23 cellular contexts compared by ENCODE assay signal in genomic region chr5:17879276-17879675, GRCh38.
DNase-seq lines count a peak whose midpoint lies in the region; ATAC-seq and TF ChIP-seq lines count a peak whose summit lies in the region.
"Had no signal": no experiment of that assay in that cellular context is flagged by ENCODE, and none has a peak within 500 bp of the region (broad histone marks: within the 10 kb centered on the region; RNA-seq: fewer than 3 reads in every experiment).

No MANE protein-coding gene starts in this region.

- H3K4me1 ChIP-seq in mammary epithelial cell (ENCODE audit: insufficient read depth, low read length) (peaks cover 24% of the 10 kb centered on the region), breast epithelium (no peaks in the 10 kb centered on the region)
- H3K4me1 ChIP-seq: BLaER1, HAP-1, SJSA1 had no signal

- no peaks in the 10 kb centered on the region for H4K20me1 ChIP-seq in mammary epithelial cell (ENCODE audit: insufficient read depth, low read length)
- H4K20me1 ChIP-seq: BLaER1 had no signal

- no peaks in the 10 kb centered on the region for H3K36me3 Mint-ChIP-seq in activated CD4-positive, alpha-beta T cell treated with anti-CD3 and anti-CD28 coated beads for 36 hours (ENCODE audit: low read depth)
- H3K36me3 Mint-ChIP-seq: CD4-positive, CD25-positive, alpha-beta regulatory T cell had no signal

- DNase-seq in mammary epithelial cell (peak; percentile 81), breast epithelium (ENCODE audit: low spot score in 2 of 2) (no peak), SW480 (ENCODE audit: low spot score) (peak; percentile 84), foreskin melanocyte (peak; percentile 52)
- no peak for DNase-seq in activated CD4-positive, alpha-beta T cell treated with anti-CD3 and anti-CD28 coated beads for 36 hours
- DNase-seq: CD4-positive, CD25-positive, alpha-beta regulatory T cell; HFFc6; IMR-90; NCI-H1105 treated with DMSO at 0.1 percent for 48 hours; NCI-H146; NCI-H1930; NCI-H2107; NCI-H524; NCI-H748 treated with DMSO at 0.1 percent for 48 hours; Right ventricle myocardium superior; RPMI8226 had no signal

- TF ChIP-seq POLR2A in breast epithelium (IDR thresholded peaks at IDR 0.05), result no peak

- WGBS in mammary epithelial cell (ENCODE audit: low coverage, missing lambda C conversion rate), result 37% methylated on average over 2 of the region's 2 CpGs

- intact Hi-C loops in mammary epithelial cell (cut with micrococcal nuclease) (no loop called here), breast epithelium (cut with DNase I; ENCODE audit: low total_unique reads) (no loop called here)
- intact Hi-C loops in activated CD4-positive, alpha-beta T cell treated with anti-CD3 and anti-CD28 coated beads for 36 hours (cut with DNase I, micrococcal nuclease), result no loop called here

- H3K4me3 Mint-ChIP-seq in activated CD4-positive, alpha-beta T cell treated with anti-CD3 and anti-CD28 coated beads for 36 hours, result no peak overlapping the region
- H3K4me3 Mint-ChIP-seq: CD4-positive, CD25-positive, alpha-beta regulatory T cell; GM23338; HFFc6 had no signal

- H2AFZ ChIP-seq in mammary epithelial cell (ENCODE audit: low read depth, low read length), result no peak overlapping the region
- H2AFZ ChIP-seq: GM23338 had no signal

- CTCF ChIA-PET in mammary epithelial cell (lab: Charles Lee; ENCODE audit: low non-redundant PET), result no interaction called here
- CTCF ChIA-PET in activated CD4-positive, alpha-beta T cell treated with anti-CD3 and anti-CD28 coated beads for 36 hours (lab: Charles Lee), result no interaction called here

- peaks cover 11% of the 10 kb centered on the region for H3K9me3 Mint-ChIP-seq in activated CD4-positive, alpha-beta T cell treated with anti-CD3 and anti-CD28 coated beads for 36 hours (ENCODE audit: low read depth)
- H3K9me3 Mint-ChIP-seq: GM23338 had no signal

- H3K4me1 Mint-ChIP-seq in activated CD4-positive, alpha-beta T cell treated with anti-CD3 and anti-CD28 coated beads for 36 hours, result no peaks in the 10 kb centered on the region
- H3K4me1 Mint-ChIP-seq: CD4-positive, CD25-positive, alpha-beta regulatory T cell had no signal

- no peak overlapping the region for H3K27ac ChIP-seq in mammary epithelial cell (ENCODE audit: insufficient read depth, low read depth, low read length)
- no peak overlapping the region for H3K27ac ChIP-seq in breast epithelium
- H3K27ac ChIP-seq: BLaER1, KMS-11, SJSA1 had no signal

- dilution Hi-C loops in mammary epithelial cell (cut with HindIII; ENCODE audit: low sequenced_read_pairs), result no loop called here

- no peaks in the 10 kb centered on the region for H3K79me2 ChIP-seq in mammary epithelial cell (ENCODE audit: insufficient read depth, low read length)

- H3K27ac Mint-ChIP-seq in activated CD4-positive, alpha-beta T cell treated with anti-CD3 and anti-CD28 coated beads for 36 hours, result no peak overlapping the region
- H3K27ac Mint-ChIP-seq: CD4-positive, CD25-positive, alpha-beta regulatory T cell; GM23338; HFFc6 had no signal

- in situ Hi-C loops in mammary epithelial cell (cut with MboI; ENCODE audit: low sequenced_read_pairs in 2 of 2), result no loop called here

- H3K4me3 ChIP-seq in mammary epithelial cell (replicated peaks in 1 of 3; ENCODE audit: insufficient read depth in 1 of 3, low read depth in 2 of 3, low read length in 3 of 3) (no peak overlapping the region), breast epithelium (no peak overlapping the region)
- H3K4me3 ChIP-seq: BLaER1, GM23338, HAP-1, SJSA1 had no signal

- BruUV-seq in mammary epithelial cell (replicated peaks; lab: Mats Ljungman, UMichigan), result no TSS peak

- H3K9ac ChIP-seq in mammary epithelial cell (ENCODE audit: insufficient read depth, low read length), result no peak overlapping the region
- H3K9ac ChIP-seq: BLaER1, KMS-11 had no signal

- H3K27me3 ChIP-seq in mammary epithelial cell (ENCODE audit: insufficient read depth, low read length) (no peaks in the 10 kb centered on the region), breast epithelium (no peaks in the 10 kb centered on the region)
- H3K27me3 ChIP-seq: BLaER1, SJSA1 had no signal

- H3K4me2 ChIP-seq in mammary epithelial cell (ENCODE audit: insufficient read depth, low read depth, low read length), result no peak overlapping the region
- H3K4me2 ChIP-seq: BLaER1, GM23338, KMS-11 had no signal

- POLR2A ChIA-PET in activated CD4-positive, alpha-beta T cell treated with anti-CD3 and anti-CD28 coated beads for 36 hours (lab: Charles Lee), result no interaction called here

- ATAC-seq in activated CD4-positive, alpha-beta T cell treated with anti-CD3 and anti-CD28 coated beads for 36 hours, result no peak
- no peak for ATAC-seq in GM18909 (IDR thresholded peaks at IDR 0.05; ENCODE audit: poor library complexity, unreplicated experiment)
- ATAC-seq in GM18868 (IDR thresholded peaks at IDR 0.05; ENCODE audit: unreplicated experiment), result no peak
- ATAC-seq: GM23338 had no signal

- H3K27me3 Mint-ChIP-seq in activated CD4-positive, alpha-beta T cell treated with anti-CD3 and anti-CD28 coated beads for 36 hours, result no peaks in the 10 kb centered on the region
- H3K27me3 Mint-ChIP-seq: CD4-positive, CD25-positive, alpha-beta regulatory T cell had no signal

- no peaks in the 10 kb centered on the region for H3K9me3 ChIP-seq in mammary epithelial cell (replicated peaks; ENCODE audit: insufficient read depth, low read length)
- H3K9me3 ChIP-seq in breast epithelium, result no peaks in the 10 kb centered on the region
- H3K9me3 ChIP-seq: BLaER1, HAP-1, SJSA1 had no signal

- TF ChIP-seq CTCF in mammary epithelial cell (conservative IDR thresholded peaks at IDR 0.05 in 1 of 2, IDR thresholded peaks at IDR 0.05 in 1 of 2; ENCODE audit: extremely low read depth in 1 of 2, insufficient read depth in 1 of 2, low read depth in 1 of 2, low read length in 2 of 2), result no peak
- TF ChIP-seq CTCF in breast epithelium (IDR thresholded peaks at IDR 0.05), result no peak

- H3K36me3 ChIP-seq in mammary epithelial cell (ENCODE audit: insufficient read depth, low read length) (no peaks in the 10 kb centered on the region), breast epithelium (no peaks in the 10 kb centered on the region)
- H3K36me3 ChIP-seq: BLaER1, HAP-1, SJSA1 had no signal

Comparison
In these comparisons a context has a peak if more than half of its experiments do, and no peak if none do; other contexts are left out.
1. DNase-seq: peak in mammary epithelial cell (single experiment), SW480 (single experiment) and foreskin melanocyte (single experiment); none in breast epithelium (0 of 2) and activated CD4-positive, alpha-beta T cell treated with anti-CD3 and anti-CD28 coated beads for 36 hours (single experiment).